ENCODE assay signal across 17 cellular contexts in genomic region chr7:79998343-79998742, GRCh38.
A peak's percentile ranks its signal among the peaks of the same experiment; 100 is the strongest.
DNase-seq lines count a peak whose midpoint lies in the region; FAIRE-seq and TF ChIP-seq lines count a peak whose summit lies in the region.
"Had no signal": no experiment of that assay in that cellular context is flagged by ENCODE, and none has a peak within 500 bp of the region (broad histone marks: within the 10 kb centered on the region; RNA-seq: fewer than 3 reads in every experiment).

No MANE protein-coding gene starts in this region.

- intact Hi-C loops in activated naive CD4-positive, alpha-beta T cell treated with anti-CD3 and anti-CD28 coated beads for 36 hours (cut with micrococcal nuclease): no loop called here

- DNase-seq in EH (ENCODE audit: low read depth): peak; percentile 49
- DNase-seq in GM23248: no peak
- peak; percentile 14 for DNase-seq in fibroblast of peridontal ligament (ENCODE audit: extremely low read depth)
- peak; percentile 9 for DNase-seq in hepatic stellate cell (ENCODE audit: low spot score)
- DNase-seq in activated naive CD4-positive, alpha-beta T cell treated with anti-CD3 and anti-CD28 coated beads for 36 hours: no peak
- DNase-seq in D721Med (ENCODE audit: insufficient read length, low spot score): no peak
- no peak for DNase-seq in activated effector memory CD4-positive, alpha-beta T cell treated with anti-CD3 and anti-CD28 coated beads, Interleukin-2, amount 50 U/mL, for 16 hours
- DNase-seq in caudate nucleus (lab: John Stamatoyannopoulos, UW): no peak
- DNase-seq: 8988T; CD4-positive, alpha-beta memory T cell; DND-41; GDM1; KBM-7 had no signal

- no peak overlapping the region for H3K4me2 ChIP-seq in GM23248 (ENCODE audit: unreplicated experiment)
- H3K4me2 ChIP-seq: BLaER1 had no signal

- in situ Hi-C loops in GM23248 (cut with MboI): no loop called here

- H3K9me3 Mint-ChIP-seq in activated naive CD4-positive, alpha-beta T cell treated with anti-CD3 and anti-CD28 coated beads for 36 hours: no peaks in the 10 kb centered on the region
- H3K9me3 Mint-ChIP-seq: CD14-positive monocyte had no signal

- H3K9me3 ChIP-seq in GM23248 (ENCODE audit: low read depth): no peaks in the 10 kb centered on the region
- H3K9me3 ChIP-seq: BLaER1, HAP-1 had no signal

- no peaks in the 10 kb centered on the region for H3K4me1 Mint-ChIP-seq in activated naive CD4-positive, alpha-beta T cell treated with anti-CD3 and anti-CD28 coated beads for 36 hours (ENCODE audit: low read depth)
- H3K4me1 Mint-ChIP-seq: CD14-positive monocyte; CD4-positive, alpha-beta memory T cell had no signal

- no peak overlapping the region for H3K27ac ChIP-seq in GM23248
- no peak overlapping the region for H3K27ac ChIP-seq in caudate nucleus (ENCODE audit: low read depth, low read length)
- H3K27ac ChIP-seq: BLaER1, HL-60 had no signal

- 0 out of 2 replicates have a peak, but pooled peaks cover 4% of the 10 kb centered on the region for H3F3A ChIP-seq in GM23248 (ENCODE audit: insufficient read depth)

- no peaks in the 10 kb centered on the region for H3K27me3 ChIP-seq in GM23248 (replicated peaks; ENCODE audit: insufficient read depth)
- H3K27me3 ChIP-seq: BLaER1 had no signal

- no peaks in the 10 kb centered on the region for H3K27me3 Mint-ChIP-seq in activated naive CD4-positive, alpha-beta T cell treated with anti-CD3 and anti-CD28 coated beads for 36 hours (ENCODE audit: low read depth)
- H3K27me3 Mint-ChIP-seq: CD4-positive, alpha-beta memory T cell had no signal

- CTCF ChIA-PET in activated naive CD4-positive, alpha-beta T cell treated with anti-CD3 and anti-CD28 coated beads for 36 hours (lab: Charles Lee): no interaction called here

- H3K27ac Mint-ChIP-seq in activated naive CD4-positive, alpha-beta T cell treated with anti-CD3 and anti-CD28 coated beads for 36 hours: no peak overlapping the region
- H3K27ac Mint-ChIP-seq: CD14-positive monocyte; CD4-positive, alpha-beta memory T cell had no signal

- H3K36me3 ChIP-seq in GM23248 (ENCODE audit: low read depth): no peaks in the 10 kb centered on the region
- H3K36me3 ChIP-seq: BLaER1, HAP-1 had no signal

- FAIRE-seq in D721Med (lab: Jason Lieb, UNC): no peak

- H4K20me1 ChIP-seq in GM23248 (ENCODE audit: insufficient read depth): no peaks in the 10 kb centered on the region
- H4K20me1 ChIP-seq: BLaER1 had no signal

- peaks cover 19% of the 10 kb centered on the region for H3K4me1 ChIP-seq in GM23248 (ENCODE audit: insufficient read depth)
- H3K4me1 ChIP-seq: BLaER1, HAP-1 had no signal

- no peak overlapping the region for H3K4me3 Mint-ChIP-seq in activated naive CD4-positive, alpha-beta T cell treated with anti-CD3 and anti-CD28 coated beads for 36 hours
- H3K4me3 Mint-ChIP-seq: CD14-positive monocyte; CD4-positive, alpha-beta memory T cell had no signal

- H3K9me2 ChIP-seq in GM23248 (ENCODE audit: insufficient read depth): no peaks in the 10 kb centered on the region; the same call in 1 of the 2 replicates

- peak overlapping the region; percentile 12; the same call in 1 of the 2 replicates for H2AFZ ChIP-seq in GM23248

- no peak for TF ChIP-seq CTCF in D721Med (IDR thresholded peaks at IDR 0.05; ENCODE audit: insufficient read depth, missing control alignments)

- WGBS in GM23248 (ENCODE audit: low coverage in 1 of 2, low lambda C conversion rate in 2 of 2, missing lambda C conversion rate in 2 of 2), 2 experiments: 88 to 92% methylated on average over 1 of the region's 1 CpG

- no peak overlapping the region for H3K4me3 ChIP-seq in GM23248
- H3K4me3 ChIP-seq: BLaER1, HAP-1 had no signal

- no peak overlapping the region for H3K9ac ChIP-seq in GM23248
- H3K9ac ChIP-seq: BLaER1 had no signal

- H3K79me2 ChIP-seq in GM23248 (ENCODE audit: insufficient read depth): no peaks in the 10 kb centered on the region

- no peaks in the 10 kb centered on the region for H3K36me3 Mint-ChIP-seq in activated naive CD4-positive, alpha-beta T cell treated with anti-CD3 and anti-CD28 coated beads for 36 hours (ENCODE audit: low read depth)
- H3K36me3 Mint-ChIP-seq: CD14-positive monocyte; CD4-positive, alpha-beta memory T cell had no signal

Comparison
In these comparisons a context has a peak if more than half of its experiments do, and no peak if none do; other contexts are left out.
1. DNase-seq: peak in EH (single experiment), fibroblast of peridontal ligament (single experiment) and hepatic stellate cell (single experiment); none in GM23248 (single experiment), activated naive CD4-positive, alpha-beta T cell treated with anti-CD3 and anti-CD28 coated beads for 36 hours (single experiment), D721Med (single experiment), activated effector memory CD4-positive, alpha-beta T cell treated with anti-CD3 and anti-CD28 coated beads, Interleukin-2, amount 50 U/mL, for 16 hours (single experiment) and caudate nucleus (0 of 61).